ENCODE assay signal across 31 cellular contexts in genomic region chr5:91409304-91409703, GRCh38.
"Had no signal": no experiment of that assay in that cellular context is flagged by ENCODE, and none has a peak within 500 bp of the region (broad histone marks: within the 10 kb centered on the region; RNA-seq: fewer than 3 reads in every experiment).

No MANE protein-coding gene starts in this region.

- ATAC-seq: naive thymus-derived CD8-positive, alpha-beta T cell; natural killer cell treated with Interleukin-12 subunit alpha and Interleukin-12 subunit beta and Interleukin-15 and Interleukin-18, amount 100 ng/mL, for 72 hours; psoas muscle; right cardiac atrium; right lobe of liver; stimulated activated effector memory CD8-positive, alpha-beta T cell treated with anti-CD3 and anti-CD28 coated beads, Interleukin-12 subunit alpha, Interleukin-12 subunit beta, amount 100 ng/mL, for 72 hours; stimulated activated naive B cell treated with anti-CD40 and anti-IgM and Interleukin-4, amounts not matched to agents 10 μg/mL and 1 μg/mL and 100 μg/mL, for 72 hours had no signal

- H3K4me1 ChIP-seq: parathyroid adenoma, psoas muscle, right lobe of liver, sigmoid colon, stomach, thyroid gland, tibial nerve, upper lobe of left lung, vagina had no signal

- H2AFZ ChIP-seq: parathyroid adenoma had no signal

- H3K36me3 ChIP-seq: neutrophil, ovary, right lobe of liver, sigmoid colon, stomach, thoracic aorta, thyroid gland, tibial nerve, upper lobe of left lung, vagina had no signal

- H3K27me3 Mint-ChIP-seq: naive B cell; naive thymus-derived CD8-positive, alpha-beta T cell; natural killer cell treated with Interleukin-12 subunit alpha and Interleukin-12 subunit beta and Interleukin-15 and Interleukin-18, amount 100 ng/mL, for 72 hours; progenitor cell of endocrine pancreas; stimulated activated naive B cell treated with anti-CD40 and anti-IgM and Interleukin-4, amounts not matched to agents 10 μg/mL and 1 μg/mL and 100 μg/mL, for 72 hours had no signal

- H3K79me2 ChIP-seq: parathyroid adenoma had no signal

- H3K27me3 ChIP-seq: neutrophil, ovary, right lobe of liver, sigmoid colon, stomach, thyroid gland, tibial nerve, upper lobe of left lung, vagina had no signal

- H3K27ac Mint-ChIP-seq: naive B cell; naive thymus-derived CD8-positive, alpha-beta T cell; natural killer cell treated with Interleukin-12 subunit alpha and Interleukin-12 subunit beta and Interleukin-15 and Interleukin-18, amount 100 ng/mL, for 72 hours; nephron progenitor cell; progenitor cell of endocrine pancreas; stimulated activated effector memory CD8-positive, alpha-beta T cell treated with anti-CD3 and anti-CD28 coated beads, Interleukin-12 subunit alpha, Interleukin-12 subunit beta, amount 100 ng/mL, for 72 hours; stimulated activated naive B cell treated with anti-CD40 and anti-IgM and Interleukin-4, amounts not matched to agents 10 μg/mL and 1 μg/mL and 100 μg/mL, for 72 hours had no signal

- DNase-seq: naive B cell; naive thymus-derived CD8-positive, alpha-beta T cell; nephron progenitor cell; occipital lobe; ovary; posterior cingulate gyrus; psoas muscle; right cardiac atrium; right lobe of liver; sigmoid colon; small intestine; stimulated activated CD4-positive, alpha-beta T cell treated with anti-CD3 and anti-CD28 coated beads, Interleukin-15, amount 100 ng/mL, for 24 hours; stimulated activated CD4-positive, alpha-beta T cell treated with anti-CD3 and anti-CD28 coated beads, Interleukin-2, amount 100 ng/mL, for 24 hours; stimulated activated CD4-positive, alpha-beta T cell treated with anti-CD3 and anti-CD28 coated beads, Interleukin-2, amount 100 ng/mL, for 48 hours; stimulated activated CD4-positive, alpha-beta T cell treated with anti-CD3 and anti-CD28 coated beads, Interleukin-4, amount 100 ng/mL, for 24 hours; stimulated activated naive B cell treated with anti-CD40 and anti-IgM and Interleukin-4, amounts not matched to agents 10 μg/mL and 1 μg/mL and 100 μg/mL, for 72 hours; stimulated activated naive CD4-positive, alpha-beta T cell treated with Interleukin-2 at 50 U/mL for 16 hours; stomach; thyroid gland; trophoblast cell; upper lobe of left lung had no signal

- H3K4me3 ChIP-seq: ovary, psoas muscle, right lobe of liver, sigmoid colon, stomach, thoracic aorta, thyroid gland, tibial nerve, upper lobe of left lung, vagina had no signal

- H3K9me3 Mint-ChIP-seq: naive B cell; naive thymus-derived CD8-positive, alpha-beta T cell; natural killer cell treated with Interleukin-12 subunit alpha and Interleukin-12 subunit beta and Interleukin-15 and Interleukin-18, amount 100 ng/mL, for 72 hours; nephron progenitor cell; stimulated activated effector memory CD8-positive, alpha-beta T cell treated with anti-CD3 and anti-CD28 coated beads, Interleukin-12 subunit alpha, Interleukin-12 subunit beta, amount 100 ng/mL, for 72 hours; stimulated activated naive B cell treated with anti-CD40 and anti-IgM and Interleukin-4, amounts not matched to agents 10 μg/mL and 1 μg/mL and 100 μg/mL, for 72 hours had no signal

- H3K9ac ChIP-seq: parathyroid adenoma had no signal

- H3K4me3 Mint-ChIP-seq: naive B cell; naive thymus-derived CD8-positive, alpha-beta T cell; natural killer cell treated with Interleukin-12 subunit alpha and Interleukin-12 subunit beta and Interleukin-15 and Interleukin-18, amount 100 ng/mL, for 72 hours; nephron progenitor cell; neural crest cell; stimulated activated effector memory CD8-positive, alpha-beta T cell treated with anti-CD3 and anti-CD28 coated beads, Interleukin-12 subunit alpha, Interleukin-12 subunit beta, amount 100 ng/mL, for 72 hours; stimulated activated naive B cell treated with anti-CD40 and anti-IgM and Interleukin-4, amounts not matched to agents 10 μg/mL and 1 μg/mL and 100 μg/mL, for 72 hours had no signal

- H3K4me1 Mint-ChIP-seq: naive B cell; naive thymus-derived CD8-positive, alpha-beta T cell; nephron progenitor cell; neural crest cell; stimulated activated effector memory CD8-positive, alpha-beta T cell treated with anti-CD3 and anti-CD28 coated beads, Interleukin-12 subunit alpha, Interleukin-12 subunit beta, amount 100 ng/mL, for 72 hours; stimulated activated naive B cell treated with anti-CD40 and anti-IgM and Interleukin-4, amounts not matched to agents 10 μg/mL and 1 μg/mL and 100 μg/mL, for 72 hours had no signal

- H3K27ac ChIP-seq: neutrophil, ovary, parathyroid adenoma, psoas muscle, right lobe of liver, sigmoid colon, stomach, thoracic aorta, thyroid gland, tibial nerve, upper lobe of left lung, vagina had no signal

- FAIRE-seq: small intestine, urothelium cell line had no signal

- H3K9me3 ChIP-seq: neutrophil, ovary, psoas muscle, right lobe of liver, sigmoid colon, stomach, thoracic aorta, thyroid gland, tibial nerve, upper lobe of left lung, vagina had no signal
